In genomic region chr12:53626702-53627169, GRCh38 we compare ENCODE assay signal across 8 cellular contexts. TPM values are rescaled to one million over a fixed set of nuclear protein-coding genes. Genes with fewer than 3 reads are reported as not detected.
DNase-seq lines count a peak whose midpoint lies in the region; ATAC-seq and TF ChIP-seq lines count a peak whose summit lies in the region.

No MANE protein-coding gene starts in this region.

- no peaks in the 10 kb centered on the region for H3K36me3 ChIP-seq in CD8-positive, alpha-beta memory T cell (ENCODE audit: insufficient read depth, low read length)
- H3K36me3 ChIP-seq in SK-N-SH (replicated peaks in 1 of 2; ENCODE audit: control insufficient read depth in 1 of 2, insufficient read depth in 2 of 2, low read length in 1 of 2): no peaks in the 10 kb centered on the region

- H4K20me1 ChIP-seq in SK-N-SH (ENCODE audit: insufficient read depth): 0 out of 2 replicates have a peak, but pooled peaks cover 5% of the 10 kb centered on the region

- H3K4me2 ChIP-seq in SK-N-SH: peak overlapping the region; percentile 91

- no peak for TF ChIP-seq EP300 in SK-N-SH (IDR thresholded peaks at IDR 0.05; ENCODE audit: borderline replicate concordance in 1 of 2, low read depth in 1 of 2, low read length in 1 of 2)

- H3K4me1 Mint-ChIP-seq in CD8-positive, alpha-beta memory T cell: peaks cover 39 to 47% (median 40%) of the 10 kb centered on the region in 3 donors
- H3K4me1 Mint-ChIP-seq in glutamatergic neuron (ENCODE audit: low read depth, unreplicated experiment): peaks cover 20% of the 10 kb centered on the region
- H3K4me1 Mint-ChIP-seq in stimulated activated naive CD8-positive, alpha-beta T cell treated with anti-CD3 and anti-CD28 coated beads, Interleukin-15, amount 100 ng/mL, for 72 hours: peaks cover 43% of the 10 kb centered on the region

- 38% methylated on average over 6 of the region's 6 CpGs for WGBS in SK-N-SH (ENCODE audit: low lambda C conversion rate)

- POLR2A ChIA-PET in CD8-positive, alpha-beta memory T cell (lab: Charles Lee): interaction anchor here (1.4 kb wide), 1 partner anchor 49 kb away, joined by 6 read pairs; the partner anchor contains the start of gene ATP5MC2
- POLR2A ChIA-PET in SK-N-SH (lab: Yijun Ruan, JAX): no interaction called here

- H3K79me2 ChIP-seq in SK-N-SH (ENCODE audit: insufficient read depth): peaks cover 41% of the 10 kb centered on the region

- peaks cover 0 to 11% (median 0%) of the 10 kb centered on the region in 3 donors for H3K36me3 Mint-ChIP-seq in CD8-positive, alpha-beta memory T cell
- H3K36me3 Mint-ChIP-seq in glutamatergic neuron (ENCODE audit: unreplicated experiment): no peaks in the 10 kb centered on the region

- H3K9me3 ChIP-seq in CD8-positive, alpha-beta memory T cell (ENCODE audit: low read length): no peaks in the 10 kb centered on the region
- H3K9me3 ChIP-seq in SK-N-SH: no peaks in the 10 kb centered on the region

- H2AFZ ChIP-seq in SK-N-SH (ENCODE audit: low read depth): peak overlapping the region; percentile 85

- no peaks in the 10 kb centered on the region for H3K9me2 ChIP-seq in SK-N-SH

- no peaks in the 10 kb centered on the region for H3K27me3 Mint-ChIP-seq in CD8-positive, alpha-beta memory T cell
- peaks cover 9% of the 10 kb centered on the region for H3K27me3 Mint-ChIP-seq in glutamatergic neuron (ENCODE audit: unreplicated experiment)
- H3K27me3 Mint-ChIP-seq in stimulated activated naive CD8-positive, alpha-beta T cell treated with anti-CD3 and anti-CD28 coated beads, Interleukin-15, amount 100 ng/mL, for 72 hours: no peaks in the 10 kb centered on the region

- H3K9me3 Mint-ChIP-seq in CD8-positive, alpha-beta memory T cell: no peaks in the 10 kb centered on the region
- H3K9me3 Mint-ChIP-seq in glutamatergic neuron (ENCODE audit: unreplicated experiment): peaks cover 6% of the 10 kb centered on the region
- peaks cover 0 to under 1% of the 10 kb centered on the region in 2 donors for H3K9me3 Mint-ChIP-seq in stimulated activated naive CD8-positive, alpha-beta T cell treated with anti-CD3 and anti-CD28 coated beads, Interleukin-15, amount 100 ng/mL, for 72 hours

- H3K27ac ChIP-seq in CD8-positive, alpha-beta memory T cell (ENCODE audit: low read depth, low read length): peak overlapping the region; percentile 82
- peak overlapping the region; percentile 56 to 91; a peak in 3 of 4 replicates for H3K27ac ChIP-seq in SK-N-SH (ENCODE audit: low read depth in 2 of 2, low read length in 1 of 2)

- H3K4me1 ChIP-seq in CD8-positive, alpha-beta memory T cell (ENCODE audit: insufficient read depth, low read length): peaks cover 31% of the 10 kb centered on the region
- peaks cover 5% of the 10 kb centered on the region in 2 experiments; a peak in 3 of 4 replicates for H3K4me1 ChIP-seq in SK-N-SH (ENCODE audit: control insufficient read depth in 1 of 2, insufficient read depth in 2 of 2, low read depth in 1 of 2, low read length in 1 of 2)

- no peaks in the 10 kb centered on the region for H3F3A ChIP-seq in SK-N-SH (replicated peaks; ENCODE audit: insufficient read depth)

- peak overlapping the region; percentile 73 for H3K4me3 ChIP-seq in CD8-positive, alpha-beta memory T cell (ENCODE audit: low read length)
- H3K4me3 ChIP-seq in SK-N-SH (ENCODE audit: low read depth in 2 of 2, low read length in 1 of 2): peak overlapping the region; percentile 75 to 77

- H3K4me3 Mint-ChIP-seq in CD8-positive, alpha-beta memory T cell: peak overlapping the region; percentile 92 to 99 (median 98)
- H3K4me3 Mint-ChIP-seq in glutamatergic neuron (ENCODE audit: unreplicated experiment): peak overlapping the region; percentile 100
- peak overlapping the region; percentile 95 to 97 for H3K4me3 Mint-ChIP-seq in stimulated activated naive CD8-positive, alpha-beta T cell treated with anti-CD3 and anti-CD28 coated beads, Interleukin-15, amount 100 ng/mL, for 72 hours

- no peaks in the 10 kb centered on the region for H3K27me3 ChIP-seq in CD8-positive, alpha-beta memory T cell (ENCODE audit: insufficient read depth, low read length, poor library complexity, severe bottlenecking)
- no peaks in the 10 kb centered on the region for H3K27me3 ChIP-seq in SK-N-SH (ENCODE audit: insufficient read depth)

- peak overlapping the region; percentile 90; the same call in 1 of the 2 replicates for H3K9ac ChIP-seq in SK-N-SH

- DNase-seq in CD8-positive, alpha-beta memory T cell: no peak
- no peak for DNase-seq in SK-N-SH
- no peak for DNase-seq in glutamatergic neuron
- DNase-seq in stimulated activated naive CD8-positive, alpha-beta T cell treated with anti-CD3 and anti-CD28 coated beads, Interleukin-15, amount 100 ng/mL, for 72 hours: no peak
- no peak for DNase-seq in SW480 (ENCODE audit: low spot score)
- no peak for DNase-seq in effector CD4-positive, alpha-beta T cell
- DNase-seq in NCI-H1436 (lab: John Stamatoyannopoulos, UW): no peak

- no peak for TF ChIP-seq RAD21 in SK-N-SH (IDR thresholded peaks at IDR 0.05; ENCODE audit: low read length)

- CTCF ChIA-PET in CD8-positive, alpha-beta memory T cell (lab: Charles Lee): interaction anchor here (1.1 kb wide), 1 partner anchor 119 kb away, joined by 4 read pairs; no protein-coding TSS in a partner anchor
- CTCF ChIA-PET in SK-N-SH (lab: Yijun Ruan, JAX): interaction anchor here (1.0 to 2.6 kb wide), 3 partner anchors 50 to 119 kb away, joined by 3 to 10 read pairs (median 10); partner anchors contain the start of gene ATP5MC2

- TF ChIP-seq CTCF in SK-N-SH (IDR thresholded peaks at IDR 0.05): no peak
- TF ChIP-seq CTCF in glutamatergic neuron (IDR thresholded peaks at IDR 0.05; ENCODE audit: partially characterized antibody, unreplicated experiment): no peak

- peak; percentile 6 for ATAC-seq in GM21447 (IDR thresholded peaks at IDR 0.05; ENCODE audit: unreplicated experiment)
- no peak for ATAC-seq in stimulated activated naive CD8-positive, alpha-beta T cell treated with anti-CD3 and anti-CD28 coated beads, Interleukin-15, amount 100 ng/mL, for 72 hours

- H3K27ac Mint-ChIP-seq in CD8-positive, alpha-beta memory T cell: peak overlapping the region; percentile 86 to 100 (median 98)
- peak overlapping the region; percentile 93 for H3K27ac Mint-ChIP-seq in glutamatergic neuron (ENCODE audit: unreplicated experiment)
- H3K27ac Mint-ChIP-seq in stimulated activated naive CD8-positive, alpha-beta T cell treated with anti-CD3 and anti-CD28 coated beads, Interleukin-15, amount 100 ng/mL, for 72 hours: peak overlapping the region; percentile 99

TF ChIP-seq in SK-N-SH, 30 proteins besides CTCF, POLR2A, EP300 and RAD21:
- TF ChIP-seq GABPA (IDR thresholded peaks at IDR 0.05; ENCODE audit: low read depth) (no peak), ELF1 (IDR thresholded peaks at IDR 0.05) (no peak), RFX5 (IDR thresholded peaks at IDR 0.05; ENCODE audit: low read length) (no peak), GATA2 (CRISPR knock-in tag; IDR thresholded peaks at IDR 0.05) (no peak), SMC3 (IDR thresholded peaks at IDR 0.05; ENCODE audit: low read depth, low read length) (no peak), RXRA (IDR thresholded peaks at IDR 0.05; ENCODE audit: borderline replicate concordance, low read depth) (no peak), SIN3A (IDR thresholded peaks at IDR 0.05; ENCODE audit: borderline replicate concordance, low read depth, low read length) (no peak), FOSL2 (IDR thresholded peaks at IDR 0.05; ENCODE audit: borderline replicate concordance, low read depth) (no peak), NRF1 (IDR thresholded peaks at IDR 0.05; ENCODE audit: low read depth, low read length) (no peak), POLR2AphosphoS5 (IDR thresholded peaks at IDR 0.05; ENCODE audit: low read depth, low read length) (no peak)

RNA-seq across cellular contexts. Expression of gene ATF7, which starts 0.6 kb away (rescaled TPM):
- total RNA-seq in CD8-positive, alpha-beta memory T cell: 10 to 100 TPM; 27.6 to 28.1 TPM
- 13.4 TPM for polyA plus RNA-seq in CD8-positive, alpha-beta memory T cell
- polyA plus RNA-seq in SK-N-SH (2012; rRNA removed): 12.8 and 17.3 TPM in 2 replicates
- 10.6 and 10.9 TPM in 2 replicates for polyA plus RNA-seq in SK-N-SH (2012; cell fraction: cytosol; rRNA removed)
- 24.9 and 25.3 TPM in 2 replicates for polyA plus RNA-seq in SK-N-SH (2012; cell fraction: nucleus; rRNA removed)
- total RNA-seq in glutamatergic neuron (ENCODE audit: unreplicated experiment): 36.0 TPM

RNA-seq across cellular contexts. Expression of gene ATP5MC2, which starts 49.1 kb away (rescaled TPM):
- total RNA-seq in CD8-positive, alpha-beta memory T cell: 100 to 1,000 TPM; 342 to 350 TPM
- polyA plus RNA-seq in CD8-positive, alpha-beta memory T cell: 529 TPM
- 309 and 319 TPM in 2 replicates for polyA plus RNA-seq in SK-N-SH (2012; rRNA removed)
- polyA plus RNA-seq in SK-N-SH (2012; cell fraction: cytosol; rRNA removed): 231 and 288 TPM in 2 replicates
- polyA plus RNA-seq in SK-N-SH (2012; cell fraction: nucleus; rRNA removed): 116 and 117 TPM in 2 replicates
- 283 TPM for total RNA-seq in glutamatergic neuron (ENCODE audit: unreplicated experiment)
